In genomic region chr15:91308209-91308608, GRCh38 we compare ENCODE assay signal across 21 cellular contexts.
A peak's percentile ranks its signal among the peaks of the same experiment; 100 is the strongest.
DNase-seq lines count a peak whose midpoint lies in the region; ATAC-seq, FAIRE-seq and TF ChIP-seq lines count a peak whose summit lies in the region.
"Had no signal": no experiment of that assay in that cellular context is flagged by ENCODE, and none has a peak within 500 bp of the region (broad histone marks: within the 10 kb centered on the region; RNA-seq: fewer than 3 reads in every experiment).

No MANE protein-coding gene starts in this region.

- H3K27me3 Mint-ChIP-seq in naive thymus-derived CD8-positive, alpha-beta T cell, result peaks cover 0 to 13% (median 2%) of the 10 kb centered on the region in 5 donors
- H3K27me3 Mint-ChIP-seq: CD4-positive, alpha-beta T cell had no signal

- no peaks in the 10 kb centered on the region for H3K36me3 Mint-ChIP-seq in naive thymus-derived CD8-positive, alpha-beta T cell
- H3K36me3 Mint-ChIP-seq: mesothelial cell of epicardium had no signal

- peak; percentile 22 to 53 for ATAC-seq in naive thymus-derived CD8-positive, alpha-beta T cell
- ATAC-seq in pancreas, result no peak
- ATAC-seq: left lobe of liver had no signal

- no peak overlapping the region for H3K4me3 ChIP-seq in pancreas
- H3K4me3 ChIP-seq: adrenal gland, spleen, thoracic aorta had no signal

- TF ChIP-seq CTCF in pancreas (IDR thresholded peaks at IDR 0.05), result no peak

- no peak for FAIRE-seq in pancreas (lab: Jason Lieb, UNC)
- FAIRE-seq: A204.1, GM18507, H1 had no signal

- peak overlapping the region in 5 of 10 donors; percentile 4 to 31 (median 20) for H3K4me3 Mint-ChIP-seq in naive thymus-derived CD8-positive, alpha-beta T cell
- H3K4me3 Mint-ChIP-seq: CD4-positive, alpha-beta T cell; mesothelial cell of epicardium had no signal

- H3K27ac ChIP-seq in KOPT-K1 (ENCODE audit: low read depth, low read length, poor library complexity, severe bottlenecking) (peak overlapping the region; percentile 88), pancreas (no peak overlapping the region)
- H3K27ac ChIP-seq: adrenal gland, thoracic aorta had no signal

- POLR2A ChIA-PET in naive thymus-derived CD8-positive, alpha-beta T cell (lab: Charles Lee), result no interaction called here

- H3K27me3 ChIP-seq in pancreas, result no peaks in the 10 kb centered on the region

- H3K27ac Mint-ChIP-seq in naive thymus-derived CD8-positive, alpha-beta T cell, result peak overlapping the region in 5 of 10 donors; percentile 5 to 39 (median 24)
- H3K27ac Mint-ChIP-seq: CD4-positive, alpha-beta T cell; mesothelial cell of epicardium had no signal

- 47 to 77% methylated on average over 3 of the region's 3 CpGs for WGBS in pancreas, 2 donors

- H3K9me3 ChIP-seq in KOPT-K1 (ENCODE audit: insufficient read depth, low read length, poor library complexity, severe bottlenecking), result no peaks in the 10 kb centered on the region
- no peaks in the 10 kb centered on the region for H3K9me3 ChIP-seq in pancreas
- H3K9me3 ChIP-seq: adrenal gland, spleen, thoracic aorta had no signal

- intact Hi-C loops in pancreas (cut with DNase I), result loop anchor here in 1 of 3 donors (5.0 kb wide), 1 partner anchor 774 kb away; no protein-coding TSS in a partner anchor

- H3K9me3 Mint-ChIP-seq in naive thymus-derived CD8-positive, alpha-beta T cell, result no peaks in the 10 kb centered on the region
- H3K9me3 Mint-ChIP-seq: CD4-positive, alpha-beta T cell; mesothelial cell of epicardium had no signal

- no peaks in the 10 kb centered on the region for H3K4me1 ChIP-seq in pancreas
- H3K4me1 ChIP-seq: adrenal gland had no signal

- H3K4me1 Mint-ChIP-seq in naive thymus-derived CD8-positive, alpha-beta T cell, result peaks cover 32 to 78% (median 73%) of the 10 kb centered on the region in 4 donors
- H3K4me1 Mint-ChIP-seq: mesothelial cell of epicardium had no signal

- peak; percentile 11 for DNase-seq in activated CD4-positive, alpha-beta T cell treated with anti-CD3 and anti-CD28 coated beads for 48 hours
- no peak for DNase-seq in activated CD4-positive, alpha-beta T cell treated with anti-CD3 and anti-CD28 coated beads, Interleukin-2, amount 50 U/mL, for 4 hours
- DNase-seq in SKM-1 (lab: John Stamatoyannopoulos, UW; ENCODE audit: unreplicated experiment) (peak; percentile 86), pancreas (no peak), NCI-H1048 (lab: John Stamatoyannopoulos, UW) (no peak), AG20443 (ENCODE audit: low spot score) (no peak)
- no peak for DNase-seq in naive thymus-derived CD8-positive, alpha-beta T cell
- DNase-seq: activated T-cell treated with anti-CD3 and anti-CD28 coated beads for 4 hours; adrenal gland; CD4-positive, alpha-beta T cell; DMS79 treated with DMSO at 0.1 percent for 48 hours; NCI-H187; NCI-H345; spleen had no signal

- H3K36me3 ChIP-seq in KOPT-K1 (ENCODE audit: insufficient read depth, low read length), result no peaks in the 10 kb centered on the region
- no peaks in the 10 kb centered on the region for H3K36me3 ChIP-seq in pancreas
- H3K36me3 ChIP-seq: adrenal gland, spleen, thoracic aorta had no signal

Comparison
In these comparisons a context has a peak if more than half of its experiments do, and no peak if none do; other contexts are left out.
1. DNase-seq: peak in activated CD4-positive, alpha-beta T cell treated with anti-CD3 and anti-CD28 coated beads for 48 hours (single experiment) and SKM-1 (single experiment); none in activated CD4-positive, alpha-beta T cell treated with anti-CD3 and anti-CD28 coated beads, Interleukin-2, amount 50 U/mL, for 4 hours (0 of 2), naive thymus-derived CD8-positive, alpha-beta T cell (0 of 10), pancreas (0 of 6), NCI-H1048 (single experiment) and AG20443 (single experiment).
2. ATAC-seq: peak in naive thymus-derived CD8-positive, alpha-beta T cell (2 of 2); none in pancreas (0 of 4).